ENCODE assay signal across 17 cellular contexts in the genomic region with DNA sequence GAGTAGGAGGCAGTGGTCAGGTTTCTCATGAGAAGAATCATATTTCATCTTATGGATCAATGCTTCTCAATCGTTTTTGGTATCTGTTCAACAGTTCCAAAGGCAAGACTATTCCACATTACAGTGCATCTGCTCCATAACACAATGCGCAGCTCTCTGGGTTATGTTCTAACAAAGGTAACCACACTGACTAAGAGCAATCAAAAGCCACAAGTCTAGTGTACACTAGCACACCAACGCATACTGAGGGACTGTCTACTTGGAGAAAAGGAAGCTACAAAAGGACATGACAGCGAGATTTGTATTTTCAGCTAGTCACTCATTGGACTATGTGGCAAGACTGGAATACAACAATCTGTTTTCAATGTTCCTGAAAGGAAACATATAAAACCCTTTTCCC. TPM values are rescaled to one million over a fixed set of nuclear protein-coding genes. Genes with fewer than 3 reads are reported as not detected.
DNase-seq lines count a peak whose midpoint lies in the region; ATAC-seq and TF ChIP-seq lines count a peak whose summit lies in the region.
"Had no signal": no experiment of that assay in that cellular context is flagged by ENCODE, and none has a peak within 500 bp of the region (broad histone marks: within the 10 kb centered on the region; RNA-seq: fewer than 3 reads in every experiment).

No MANE protein-coding gene starts in this region.

- DNase-seq in activated naive CD4-positive, alpha-beta T cell treated with anti-CD3 and anti-CD28 coated beads, Interleukin-2, amount 50 U/mL, for 72 hours (ENCODE audit: low spot score in 2 of 2), result no peak
- no peak for DNase-seq in activated naive CD4-positive, alpha-beta T cell treated with anti-CD3 and anti-CD28 coated beads, Interleukin-2, amount 10 ng/mL, durations not matched to agents 7 days and 5 days
- DNase-seq in foreskin fibroblast (peak; percentile 7 to 24), GM13977 (ENCODE audit: low spot score) (no peak)
- no peak for DNase-seq in activated CD4-positive, alpha-beta memory T cell treated with anti-CD3 and anti-CD28 coated beads for 36 hours
- DNase-seq: ACHN; activated naive CD8-positive, alpha-beta T cell treated with anti-CD3 and anti-CD28 coated beads, Interleukin-2, amount 10 ng/mL, durations not matched to agents 7 days and 5 days; C1 segment of cervical spinal cord; GOT3; NCI-H187; OCI-M1; SK-N-SH; stimulated activated CD4-positive, alpha-beta T cell treated with anti-CD3 and anti-CD28 coated beads, Interleukin-1b, Interleukin-23, amount 100 ng/mL, for 48 hours; T-helper 2 cell had no signal

- peaks cover 11 to 24% of the 10 kb centered on the region in 2 donors for H3K36me3 Mint-ChIP-seq in activated naive CD4-positive, alpha-beta T cell treated with anti-CD3 and anti-CD28 coated beads, Interleukin-2, amount 50 U/mL, for 72 hours
- H3K36me3 Mint-ChIP-seq in activated naive CD4-positive, alpha-beta T cell treated with anti-CD3 and anti-CD28 coated beads, Interleukin-2, amount 10 ng/mL, durations not matched to agents 7 days and 5 days, result peaks cover 29% of the 10 kb centered on the region
- peaks cover 52% of the 10 kb centered on the region for H3K36me3 Mint-ChIP-seq in activated T-helper 17 cell treated with anti-CD3 and anti-CD28 coated beads, Interleukin-2, amount 50 U/mL, for 72 hours (ENCODE audit: low read depth)
- H3K36me3 Mint-ChIP-seq in activated CD4-positive, alpha-beta memory T cell treated with anti-CD3 and anti-CD28 coated beads for 36 hours, result peaks cover 21% of the 10 kb centered on the region

- in situ Hi-C loops in GM13977 (cut with MboI; ENCODE audit: low pct_unique_long_range_greater_than_20kb, low sequenced_read_pairs, unreplicated experiment), result no loop called here

- H3K27ac Mint-ChIP-seq in activated naive CD4-positive, alpha-beta T cell treated with anti-CD3 and anti-CD28 coated beads, Interleukin-2, amount 50 U/mL, for 72 hours, result no peak overlapping the region
- H3K27ac Mint-ChIP-seq in activated naive CD4-positive, alpha-beta T cell treated with anti-CD3 and anti-CD28 coated beads, Interleukin-2, amount 10 ng/mL, durations not matched to agents 7 days and 5 days, result no peak overlapping the region
- peak overlapping the region; percentile 59 for H3K27ac Mint-ChIP-seq in activated T-helper 17 cell treated with anti-CD3 and anti-CD28 coated beads, Interleukin-2, amount 50 U/mL, for 72 hours
- H3K27ac Mint-ChIP-seq in activated CD4-positive, alpha-beta memory T cell treated with anti-CD3 and anti-CD28 coated beads for 36 hours, result no peak overlapping the region
- H3K27ac Mint-ChIP-seq: activated naive CD8-positive, alpha-beta T cell treated with anti-CD3 and anti-CD28 coated beads, Interleukin-2, amount 10 ng/mL, durations not matched to agents 7 days and 5 days; activated T-helper 2 cell treated with anti-CD3 and anti-CD28 coated beads, Interferon-gamma antibody, Interleukin-2, Interleukin-4, amounts not matched to agents 10 μg/mL and 5 μg/mL and 100 μg/mL, durations not matched to agents 14 hours and 24 hours and 36 hours had no signal

- ATAC-seq in activated naive CD4-positive, alpha-beta T cell treated with anti-CD3 and anti-CD28 coated beads, Interleukin-2, amount 50 U/mL, for 72 hours, result peak; percentile 45 to 67
- ATAC-seq in activated T-helper 17 cell treated with anti-CD3 and anti-CD28 coated beads, Interleukin-2, amount 50 U/mL, for 72 hours (replicated peaks), result peak; percentile 81
- no peak for ATAC-seq in HG02973 (IDR thresholded peaks at IDR 0.05; ENCODE audit: unreplicated experiment)

- no peak overlapping the region for H3K4me3 Mint-ChIP-seq in activated naive CD4-positive, alpha-beta T cell treated with anti-CD3 and anti-CD28 coated beads, Interleukin-2, amount 10 ng/mL, durations not matched to agents 7 days and 5 days
- H3K4me3 Mint-ChIP-seq in activated T-helper 17 cell treated with anti-CD3 and anti-CD28 coated beads, Interleukin-2, amount 50 U/mL, for 72 hours, result no peak overlapping the region
- no peak overlapping the region for H3K4me3 Mint-ChIP-seq in activated CD4-positive, alpha-beta memory T cell treated with anti-CD3 and anti-CD28 coated beads for 36 hours
- H3K4me3 Mint-ChIP-seq: activated naive CD8-positive, alpha-beta T cell treated with anti-CD3 and anti-CD28 coated beads, Interleukin-2, amount 10 ng/mL, durations not matched to agents 7 days and 5 days had no signal

- H3K27me3 Mint-ChIP-seq in activated naive CD4-positive, alpha-beta T cell treated with anti-CD3 and anti-CD28 coated beads, Interleukin-2, amount 10 ng/mL, durations not matched to agents 7 days and 5 days, result no peaks in the 10 kb centered on the region
- no peaks in the 10 kb centered on the region for H3K27me3 Mint-ChIP-seq in activated T-helper 17 cell treated with anti-CD3 and anti-CD28 coated beads, Interleukin-2, amount 50 U/mL, for 72 hours
- no peaks in the 10 kb centered on the region for H3K27me3 Mint-ChIP-seq in activated CD4-positive, alpha-beta memory T cell treated with anti-CD3 and anti-CD28 coated beads for 36 hours
- H3K27me3 Mint-ChIP-seq: activated naive CD8-positive, alpha-beta T cell treated with anti-CD3 and anti-CD28 coated beads, Interleukin-2, amount 10 ng/mL, durations not matched to agents 7 days and 5 days had no signal

- H3K9me3 Mint-ChIP-seq in activated naive CD4-positive, alpha-beta T cell treated with anti-CD3 and anti-CD28 coated beads, Interleukin-2, amount 50 U/mL, for 72 hours, result no peaks in the 10 kb centered on the region
- no peaks in the 10 kb centered on the region for H3K9me3 Mint-ChIP-seq in activated naive CD4-positive, alpha-beta T cell treated with anti-CD3 and anti-CD28 coated beads, Interleukin-2, amount 10 ng/mL, durations not matched to agents 7 days and 5 days
- H3K9me3 Mint-ChIP-seq in activated T-helper 17 cell treated with anti-CD3 and anti-CD28 coated beads, Interleukin-2, amount 50 U/mL, for 72 hours, result no peaks in the 10 kb centered on the region
- H3K9me3 Mint-ChIP-seq in activated CD4-positive, alpha-beta memory T cell treated with anti-CD3 and anti-CD28 coated beads for 36 hours, result no peaks in the 10 kb centered on the region
- H3K9me3 Mint-ChIP-seq: activated naive CD8-positive, alpha-beta T cell treated with anti-CD3 and anti-CD28 coated beads, Interleukin-2, amount 10 ng/mL, durations not matched to agents 7 days and 5 days; activated T-helper 2 cell treated with anti-CD3 and anti-CD28 coated beads, Interferon-gamma antibody, Interleukin-2, Interleukin-4, amounts not matched to agents 10 μg/mL and 5 μg/mL and 100 μg/mL, durations not matched to agents 14 hours and 24 hours and 36 hours had no signal

- TF ChIP-seq CTCF in foreskin fibroblast (IDR thresholded peaks at IDR 0.05; ENCODE audit: low read depth, low read length), result no peak
- no peak for TF ChIP-seq CTCF in GM13977 (IDR thresholded peaks at IDR 0.05; ENCODE audit: extremely low read depth, insufficient read depth, missing control alignments)

- H3K4me1 Mint-ChIP-seq in activated naive CD4-positive, alpha-beta T cell treated with anti-CD3 and anti-CD28 coated beads, Interleukin-2, amount 10 ng/mL, durations not matched to agents 7 days and 5 days, result peaks cover 4% of the 10 kb centered on the region
- peaks cover 24% of the 10 kb centered on the region for H3K4me1 Mint-ChIP-seq in activated T-helper 17 cell treated with anti-CD3 and anti-CD28 coated beads, Interleukin-2, amount 50 U/mL, for 72 hours
- peaks cover 35% of the 10 kb centered on the region for H3K4me1 Mint-ChIP-seq in activated CD4-positive, alpha-beta memory T cell treated with anti-CD3 and anti-CD28 coated beads for 36 hours (ENCODE audit: low read depth)

- CTCF ChIA-PET in activated naive CD4-positive, alpha-beta T cell treated with anti-CD3 and anti-CD28 coated beads, Interleukin-2, amount 10 ng/mL, durations not matched to agents 7 days and 5 days (lab: Charles Lee), result no interaction called here
- CTCF ChIA-PET in activated CD4-positive, alpha-beta memory T cell treated with anti-CD3 and anti-CD28 coated beads for 36 hours (lab: Charles Lee), result no interaction called here

- POLR2A ChIA-PET in activated CD4-positive, alpha-beta memory T cell treated with anti-CD3 and anti-CD28 coated beads for 36 hours (lab: Charles Lee), result no interaction called here

- H3K4me3 ChIP-seq in foreskin fibroblast (ENCODE audit: low read depth in 1 of 2, low read length in 2 of 2), result no peak overlapping the region

- intact Hi-C loops in activated CD4-positive, alpha-beta memory T cell treated with anti-CD3 and anti-CD28 coated beads for 36 hours (cut with micrococcal nuclease), result no loop called here

RNA-seq across cellular contexts. Expression of a gene that starts 35.8 kb away (rescaled TPM):
- 10 to 100 TPM; 35.3 to 42.0 TPM for total RNA-seq in activated naive CD4-positive, alpha-beta T cell treated with anti-CD3 and anti-CD28 coated beads, Interleukin-2, amount 50 U/mL, for 72 hours
- total RNA-seq in activated T-helper 17 cell treated with anti-CD3 and anti-CD28 coated beads, Interleukin-2, amount 50 U/mL, for 72 hours, result 10 to 100 TPM; 28.8 to 33.1 TPM
- 10 to 100 TPM; 31.2 to 31.8 TPM for total RNA-seq in activated CD4-positive, alpha-beta memory T cell treated with anti-CD3 and anti-CD28 coated beads for 36 hours

Comparison
In these comparisons a context has a peak if more than half of its experiments do, and no peak if none do; other contexts are left out.
1. DNase-seq: peak in foreskin fibroblast (2 of 2); none in activated naive CD4-positive, alpha-beta T cell treated with anti-CD3 and anti-CD28 coated beads, Interleukin-2, amount 50 U/mL, for 72 hours (0 of 2), activated naive CD4-positive, alpha-beta T cell treated with anti-CD3 and anti-CD28 coated beads, Interleukin-2, amount 10 ng/mL, durations not matched to agents 7 days and 5 days (single experiment), activated CD4-positive, alpha-beta memory T cell treated with anti-CD3 and anti-CD28 coated beads for 36 hours (single experiment) and GM13977 (single experiment).